2 cellular contexts compared by ENCODE assay signal in genomic region chr4:182827981-182828677, GRCh38.
TF ChIP-seq lines count a peak whose summit lies in the region.

No MANE protein-coding gene starts in this region.

TF ChIP-seq in GM23338, 12 proteins besides CTCF, POLR2A, EP300 and RAD21 (continued from another document):
- no peak for TF ChIP-seq REST (IDR thresholded peaks at IDR 0.05; ENCODE audit: unreplicated experiment)
- no peak for TF ChIP-seq ZNF462 (CRISPR knock-in tag; IDR thresholded peaks at IDR 0.05)
- no peak for TF ChIP-seq ZNF331 (CRISPR knock-in tag; IDR thresholded peaks at IDR 0.05; ENCODE audit: low read depth)
- no peak for TF ChIP-seq NANOG (IDR thresholded peaks at IDR 0.05; ENCODE audit: borderline replicate concordance)
- no peak for TF ChIP-seq ZNF114 (CRISPR knock-in tag; IDR thresholded peaks at IDR 0.05)
- no peak for TF ChIP-seq CREB1 (CRISPR knock-in tag; IDR thresholded peaks at IDR 0.05; ENCODE audit: low read depth)
- no peak for TF ChIP-seq EZH2phosphoT487 (IDR thresholded peaks at IDR 0.05; ENCODE audit: unreplicated experiment)

TF ChIP-seq in HepG2, 621 proteins besides CTCF, POLR2A, EP300 and RAD21 (continued from another document):
- TF ChIP-seq, protein P1, sequence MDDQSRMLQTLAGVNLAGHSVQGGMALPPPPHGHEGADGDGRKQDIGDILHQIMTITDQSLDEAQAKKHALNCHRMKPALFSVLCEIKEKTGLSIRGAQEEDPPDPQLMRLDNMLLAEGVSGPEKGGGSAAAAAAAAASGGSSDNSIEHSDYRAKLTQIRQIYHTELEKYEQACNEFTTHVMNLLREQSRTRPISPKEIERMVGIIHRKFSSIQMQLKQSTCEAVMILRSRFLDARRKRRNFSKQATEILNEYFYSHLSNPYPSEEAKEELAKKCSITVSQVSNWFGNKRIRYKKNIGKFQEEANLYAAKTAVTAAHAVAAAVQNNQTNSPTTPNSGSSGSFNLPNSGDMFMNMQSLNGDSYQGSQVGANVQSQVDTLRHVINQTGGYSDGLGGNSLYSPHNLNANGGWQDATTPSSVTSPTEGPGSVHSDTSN (CRISPR knock-in tag; IDR thresholded peaks at IDR 0.05; ENCODE audit: borderline replicate concordance): no peak
- TF ChIP-seq BHLHE40 (IDR thresholded peaks at IDR 0.05; ENCODE audit: low read length) (no peak), KLF16 (CRISPR knock-in tag; IDR thresholded peaks at IDR 0.05) (no peak), SMAD3 (CRISPR knock-in tag; IDR thresholded peaks at IDR 0.05) (no peak), ZNF784 (CRISPR knock-in tag; IDR thresholded peaks at IDR 0.05; ENCODE audit: borderline replicate concordance) (no peak), ZNF709 (CRISPR knock-in tag; IDR thresholded peaks at IDR 0.05) (no peak), ZNF282 (IDR thresholded peaks at IDR 0.05; ENCODE audit: partially characterized antibody) (no peak), NCOR1 (IDR thresholded peaks at IDR 0.05; ENCODE audit: borderline replicate concordance, low read length) (no peak)
- TF ChIP-seq, protein P2, sequence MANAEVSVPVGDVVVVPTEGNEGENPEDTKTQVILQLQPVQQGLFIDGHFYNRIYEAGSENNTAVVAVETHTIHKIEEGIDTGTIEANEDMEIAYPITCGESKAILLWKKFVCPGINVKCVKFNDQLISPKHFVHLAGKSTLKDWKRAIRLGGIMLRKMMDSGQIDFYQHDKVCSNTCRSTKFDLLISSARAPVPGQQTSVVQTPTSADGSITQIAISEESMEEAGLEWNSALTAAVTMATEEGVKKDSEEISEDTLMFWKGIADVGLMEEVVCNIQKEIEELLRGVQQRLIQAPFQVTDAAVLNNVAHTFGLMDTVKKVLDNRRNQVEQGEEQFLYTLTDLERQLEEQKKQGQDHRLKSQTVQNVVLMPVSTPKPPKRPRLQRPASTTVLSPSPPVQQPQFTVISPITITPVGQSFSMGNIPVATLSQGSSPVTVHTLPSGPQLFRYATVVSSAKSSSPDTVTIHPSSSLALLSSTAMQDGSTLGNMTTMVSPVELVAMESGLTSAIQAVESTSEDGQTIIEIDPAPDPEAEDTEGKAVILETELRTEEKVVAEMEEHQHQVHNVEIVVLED (CRISPR knock-in tag; IDR thresholded peaks at IDR 0.05; ENCODE audit: borderline replicate concordance): no peak
TF ChIP-seq in HepG2: peak in this region for 0.
